Comparison of ENCODE assay signal across 11 cellular contexts in genomic region chr12:713281-713875, GRCh38. TPM values are rescaled to one million over a fixed set of nuclear protein-coding genes. Genes with fewer than 3 reads are reported as not detected.
DNase-seq lines count a peak whose midpoint lies in the region; ATAC-seq and TF ChIP-seq lines count a peak whose summit lies in the region.
"Had no signal": no experiment of that assay in that cellular context is flagged by ENCODE, and none has a peak within 500 bp of the region (broad histone marks: within the 10 kb centered on the region; RNA-seq: fewer than 3 reads in every experiment).

No MANE protein-coding gene starts in this region.

- no peak for ATAC-seq in GM19467 (IDR thresholded peaks at IDR 0.05; ENCODE audit: unreplicated experiment)
- ATAC-seq: CD8-positive, alpha-beta T cell; sciatic nerve had no signal

- H3K4me3 ChIP-seq in HUES64 (ENCODE audit: low read length) (no peak overlapping the region), cardiac muscle cell (no peak overlapping the region)

- H3K4me1 ChIP-seq in HUES64 (ENCODE audit: insufficient read depth, low read length) (peaks cover 16% of the 10 kb centered on the region), cardiac muscle cell (ENCODE audit: low read depth) (peaks cover 28% of the 10 kb centered on the region)

- H3K9me3 ChIP-seq in HUES64 (ENCODE audit: insufficient read depth, low read depth, low read length): no peaks in the 10 kb centered on the region
- H3K9me3 ChIP-seq in cardiac muscle cell (ENCODE audit: low read depth): no peaks in the 10 kb centered on the region

- H3K27me3 ChIP-seq in HUES64 (ENCODE audit: insufficient read depth, low read length) (no peaks in the 10 kb centered on the region), cardiac muscle cell (no peaks in the 10 kb centered on the region)

- H3K27ac ChIP-seq in HUES64 (ENCODE audit: low read depth, low read length): no peak overlapping the region
- H3K27ac ChIP-seq in cardiac muscle cell: peak overlapping the region; percentile 41

- 80% methylated on average over 9 of the region's 9 CpGs for WGBS in HUES64

- H3K9ac ChIP-seq in HUES64 (ENCODE audit: low read depth, low read length): peak overlapping the region; percentile 11; the same call in 1 of the 2 replicates

- H3K36me3 ChIP-seq in HUES64 (ENCODE audit: insufficient read depth, low read length) (no peaks in the 10 kb centered on the region), cardiac muscle cell (no peaks in the 10 kb centered on the region)

- TF ChIP-seq CTCF in cardiac muscle cell (IDR thresholded peaks at IDR 0.05; ENCODE audit: low read depth, low read length): no peak

- peak; percentile 28 for DNase-seq in activated CD4-positive, alpha-beta T cell treated with anti-CD3 and anti-CD28 coated beads, Interleukin-2, amount 50 U/mL, for 4 hours
- DNase-seq in cardiac muscle cell (ENCODE audit: low read depth in 1 of 2, low spot score in 1 of 2) (no peak), amygdala (lab: John Stamatoyannopoulos, UW) (no peak), ecto neural progenitor cell (ENCODE audit: low spot score) (no peak)
- DNase-seq in stimulated activated CD4-positive, alpha-beta T cell treated with anti-CD3 and anti-CD28 coated beads, Interleukin-4, amount 100 ng/mL, for 1 hour: peak; percentile 18
- DNase-seq: CD8-positive, alpha-beta T cell; NCI-H187 treated with DMSO at 0.1 percent for 48 hours; NK-92 treated with Interleukin-12 subunit alpha and Interleukin-12 subunit beta, amount 100 ng/mL, for 24 hours had no signal

RNA-seq across cellular contexts. Expression of gene WNK1, which starts 39.0 kb away (rescaled TPM):
- polyA plus RNA-seq in HUES64 (2013, experiment 1 of 2): 77.0 TPM
- 81.1 TPM for polyA plus RNA-seq in HUES64 (2013, experiment 2 of 2)
- total RNA-seq in cardiac muscle cell: 74.0 and 145 TPM in 2 replicates
- 110 and 150 TPM in 2 replicates for polyA plus RNA-seq in cardiac muscle cell

RNA-seq across cellular contexts. Expression of gene NINJ2, which starts 50.1 kb away (rescaled TPM):
- not detected for polyA plus RNA-seq in HUES64 (2013, experiment 1 of 2)
- polyA plus RNA-seq in HUES64 (2013, experiment 2 of 2): not detected
- 1.4 TPM in 1 of 2 replicates, not detected in the other for total RNA-seq in cardiac muscle cell
- polyA plus RNA-seq in cardiac muscle cell: 2.3 and 3.5 TPM in 2 replicates

Comparison
In these comparisons a context has a peak if more than half of its experiments do, and no peak if none do; other contexts are left out.
1. DNase-seq: peak in activated CD4-positive, alpha-beta T cell treated with anti-CD3 and anti-CD28 coated beads, Interleukin-2, amount 50 U/mL, for 4 hours (2 of 2) and stimulated activated CD4-positive, alpha-beta T cell treated with anti-CD3 and anti-CD28 coated beads, Interleukin-4, amount 100 ng/mL, for 1 hour (single experiment); none in cardiac muscle cell (0 of 2), amygdala (0 of 56) and ecto neural progenitor cell (single experiment).